Comparison of ENCODE assay signal across 11 cellular contexts in the genomic region with DNA sequence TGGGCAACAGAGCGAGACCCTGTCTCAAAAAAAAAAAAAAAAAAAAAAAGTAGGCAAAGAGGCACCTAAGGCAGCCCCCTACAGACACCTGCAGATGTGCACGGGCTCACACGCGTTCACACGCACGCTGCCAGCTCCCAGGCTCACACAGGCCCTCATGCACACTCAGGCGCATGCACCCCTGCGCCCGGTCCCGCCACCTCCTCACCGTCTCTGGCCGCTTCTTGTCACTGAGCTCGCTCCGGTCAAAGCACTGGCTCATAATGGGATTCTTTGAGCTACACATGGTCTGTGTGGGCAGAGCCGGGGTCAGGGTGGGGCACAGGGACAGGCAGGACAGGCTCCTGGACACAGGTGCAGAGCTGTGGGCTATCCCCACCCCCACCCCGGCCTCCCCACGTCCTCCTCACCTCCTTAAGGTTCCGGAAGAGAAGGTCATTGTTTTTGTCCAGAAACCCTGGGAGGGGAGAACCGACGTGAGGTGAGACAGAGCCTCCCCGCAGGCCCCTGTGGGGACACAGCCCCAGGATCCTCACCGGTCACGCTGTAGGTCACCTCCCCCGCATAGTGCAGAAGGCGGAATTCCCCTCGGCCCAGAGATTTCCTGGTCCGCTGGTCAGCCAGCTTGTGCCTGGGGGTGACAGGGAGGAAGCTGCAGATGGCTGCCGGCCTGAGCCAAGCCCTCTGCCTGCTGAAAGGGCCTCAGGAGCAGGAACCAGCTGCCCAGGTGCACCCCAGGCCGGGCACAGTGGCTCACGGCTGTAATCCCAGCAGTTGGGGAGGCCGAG. TPM values are rescaled to one million over a fixed set of nuclear protein-coding genes. Genes with fewer than 3 reads are reported as not detected.
DNase-seq lines count a peak whose midpoint lies in the region; ATAC-seq, FAIRE-seq and TF ChIP-seq lines count a peak whose summit lies in the region.
"Had no signal": no experiment of that assay in that cellular context is flagged by ENCODE, and none has a peak within 500 bp of the region (broad histone marks: within the 10 kb centered on the region; RNA-seq: fewer than 3 reads in every experiment).

No MANE protein-coding gene starts in this region.

- H3K27me3 ChIP-seq in lung (ENCODE audit: control insufficient read depth, insufficient read depth), result no peaks in the 10 kb centered on the region
- no peaks in the 10 kb centered on the region for H3K27me3 ChIP-seq in body of pancreas
- no peaks in the 10 kb centered on the region for H3K27me3 ChIP-seq in foreskin keratinocyte
- H3K27me3 ChIP-seq in endodermal cell (ENCODE audit: control insufficient read depth, insufficient read depth, low read length, poor library complexity, severe bottlenecking), result no peaks in the 10 kb centered on the region

- H3K9me3 ChIP-seq in lung (ENCODE audit: control insufficient read depth in 2 of 2, insufficient read depth in 1 of 2, low read length in 1 of 2), result no peaks in the 10 kb centered on the region
- H3K9me3 ChIP-seq in body of pancreas, result no peaks in the 10 kb centered on the region
- H3K9me3 ChIP-seq in endodermal cell (ENCODE audit: control insufficient read depth, low read length), result no peaks in the 10 kb centered on the region

- no peak overlapping the region for H3K4me3 Mint-ChIP-seq in endodermal cell

- no peak overlapping the region for H3K27ac Mint-ChIP-seq in endodermal cell

- intact Hi-C loops in body of pancreas (cut with DNase I), result no loop called here

- TF ChIP-seq POLR2A in GM12891 (IDR thresholded peaks at IDR 0.05; ENCODE audit: low read depth, low read length) (peak; percentile 67), body of pancreas (IDR thresholded peaks at IDR 0.05) (no peak)

- H3K4me3 ChIP-seq in lung (no peak overlapping the region), body of pancreas (no peak overlapping the region), endodermal cell (ENCODE audit: low read length) (no peak overlapping the region)

- 80 to 84% methylated on average over 31 of the region's 31 CpGs for WGBS in lung, 2 donors
- 81 to 87% methylated on average over 17 to 30 of the region's 31 CpGs for WGBS in body of pancreas, 2 donors
- WGBS in endodermal cell (ENCODE audit: insufficient coverage in 1 of 2, insufficient read length in 1 of 2), 2 experiments, result 93 to 94% methylated on average over 18 to 31 of the region's 31 CpGs

- H3K9me3 Mint-ChIP-seq in endodermal cell, result no peaks in the 10 kb centered on the region
- H3K9me3 Mint-ChIP-seq: CD8-positive, alpha-beta memory T cell had no signal

- FAIRE-seq in GM12891 (lab: Jason Lieb, UNC), result peak; percentile 93

- no peaks in the 10 kb centered on the region for H3K4me1 Mint-ChIP-seq in endodermal cell

- ATAC-seq in GM21447 (IDR thresholded peaks at IDR 0.05; ENCODE audit: unreplicated experiment) (peak; percentile 75), HG03442 (IDR thresholded peaks at IDR 0.05; ENCODE audit: unreplicated experiment) (peak; percentile 58), lung (ENCODE audit: insufficient read depth, low FRiP score) (peak; percentile 27), body of pancreas (no peak), foreskin keratinocyte (no peak)

- H3K36me3 ChIP-seq in lung (ENCODE audit: control insufficient read depth in 2 of 2, insufficient read depth in 2 of 2, low read length in 2 of 2) (peaks cover 25 to 66% of the 10 kb centered on the region in 2 donors), body of pancreas (replicated peaks in 1 of 2; ENCODE audit: insufficient read depth in 1 of 2, low read depth in 2 of 2) (peaks cover 0 to 44% of the 10 kb centered on the region in 2 donors), endodermal cell (ENCODE audit: control insufficient read depth, insufficient read depth, low read length) (peaks cover 37% of the 10 kb centered on the region)

- H3K9ac ChIP-seq in endodermal cell (ENCODE audit: extremely low read depth, low read length, poor library complexity, severe bottlenecking), result no peak overlapping the region

- TF ChIP-seq CTCF in lung (IDR thresholded peaks at IDR 0.05; ENCODE audit: control extremely low read depth, extremely low read depth), result no peak
- TF ChIP-seq CTCF in body of pancreas (IDR thresholded peaks at IDR 0.05), result no peak
- no peak for TF ChIP-seq CTCF in foreskin keratinocyte (conservative IDR thresholded peaks at IDR 0.05)
- no peak for TF ChIP-seq CTCF in endodermal cell (conservative IDR thresholded peaks at IDR 0.05)

- no peaks in the 10 kb centered on the region for H3K27me3 Mint-ChIP-seq in endodermal cell (ENCODE audit: insufficient read depth)

- DNase-seq in GM12891 (ENCODE audit: insufficient read length, low spot score), result peak; percentile 79
- DNase-seq in lung (ENCODE audit: low spot score), result no peak
- no peak for DNase-seq in body of pancreas
- no peak for DNase-seq in DMS79 treated with DMSO at 0.1 percent for 48 hours (lab: John Stamatoyannopoulos, UW)
- DNase-seq in foreskin keratinocyte, result no peak
- no peak for DNase-seq in endodermal cell
- DNase-seq: NCI-H345; stimulated activated naive CD8-positive, alpha-beta T cell treated with anti-CD3 and anti-CD28 coated beads, Interleukin-15, Interleukin-2, amounts not matched to agents 100 U/mL and 50 U/mL, for 24 hours had no signal

- peaks cover 34% of the 10 kb centered on the region for H3K36me3 Mint-ChIP-seq in endodermal cell (ENCODE audit: low read depth)

- H3K27ac ChIP-seq in lung (ENCODE audit: low read depth in 1 of 2, low read length in 1 of 2), result peak overlapping the region in 1 of 2 donors; percentile 58
- no peak overlapping the region for H3K27ac ChIP-seq in body of pancreas
- no peak overlapping the region for H3K27ac ChIP-seq in foreskin keratinocyte
- H3K27ac ChIP-seq in endodermal cell (ENCODE audit: low read depth, low read length), result no peak overlapping the region

- H3K4me1 ChIP-seq in lung (ENCODE audit: control insufficient read depth in 2 of 2, insufficient read depth in 2 of 2, low read length in 2 of 2) (peaks cover 0 to 6% of the 10 kb centered on the region in 2 donors), body of pancreas (no peaks in the 10 kb centered on the region), foreskin keratinocyte (no peaks in the 10 kb centered on the region), endodermal cell (ENCODE audit: control insufficient read depth, insufficient read depth, low read length) (no peaks in the 10 kb centered on the region)

TF ChIP-seq in GM12891, 5 proteins besides CTCF, POLR2A, EP300 and RAD21:
- TF ChIP-seq TAF1 (IDR thresholded peaks at IDR 0.05; ENCODE audit: low read depth, low read length), result no peak
- peak; percentile 44 for TF ChIP-seq PAX5 (IDR thresholded peaks at IDR 0.05; ENCODE audit: insufficient read depth, low read length, severe bottlenecking)
- peak; percentile 48 for TF ChIP-seq SPI1 (IDR thresholded peaks at IDR 0.05; ENCODE audit: low read depth, low read length)
- peak; percentile 76 for TF ChIP-seq POLR2AphosphoS5 (IDR thresholded peaks at IDR 0.05; ENCODE audit: low read depth, low read length)
- TF ChIP-seq POU2F2 (IDR thresholded peaks at IDR 0.05; ENCODE audit: low read depth, low read length), result no peak

RNA-seq across cellular contexts. Expression of a gene that starts 17.9 kb away (rescaled TPM):
- polyA plus RNA-seq in GM12891 (2012; ENCODE audit: low read depth, missing spikeins), result 50.6 TPM
- total RNA-seq in lung (100 to 1,000 TPM; 101 to 237 TPM), body of pancreas (10 to 100 TPM; 77.3 to 94.6 TPM), foreskin keratinocyte (148 and 162 TPM in 2 replicates), endodermal cell (10 to 100 TPM; 75.5 to 90.0 TPM)
- polyA plus RNA-seq in lung (10 to 100 TPM; 73.4 to 78.5 TPM), foreskin keratinocyte (81.9 and 96.8 TPM in 2 replicates)
- polyA plus RNA-seq in endodermal cell (2013, experiment 1 of 2), result 32.2 TPM
- 32.5 TPM for polyA plus RNA-seq in endodermal cell (2013, experiment 2 of 2)

RNA-seq across cellular contexts. Expression of a gene that starts 18.6 kb away (rescaled TPM):
- 4.2 TPM for polyA plus RNA-seq in GM12891 (2012; ENCODE audit: low read depth, missing spikeins)
- 10 to 100 TPM; 62.4 to 67.5 TPM for total RNA-seq in lung
- 10 to 100 TPM; 29.3 to 36.6 TPM for polyA plus RNA-seq in lung
- total RNA-seq in body of pancreas, result 10 to 100 TPM; 27.7 to 35.5 TPM
- total RNA-seq in foreskin keratinocyte, result 79.2 and 79.3 TPM in 2 replicates
- 28.6 and 34.9 TPM in 2 replicates for polyA plus RNA-seq in foreskin keratinocyte
- 10 to 100 TPM; 50.5 to 52.3 TPM for total RNA-seq in endodermal cell
- polyA plus RNA-seq in endodermal cell (2013, experiment 1 of 2), result 44.9 TPM
- 43.6 TPM for polyA plus RNA-seq in endodermal cell (2013, experiment 2 of 2)

RNA-seq across cellular contexts. Expression of a gene that starts 41.8 kb away (rescaled TPM):
- 14.0 TPM for polyA plus RNA-seq in GM12891 (2012; ENCODE audit: low read depth, missing spikeins)
- total RNA-seq in lung, result 10 to 100 TPM; 46.5 to 76.7 TPM
- 10 to 100 TPM; 33.6 to 35.5 TPM for polyA plus RNA-seq in lung
- total RNA-seq in body of pancreas, result 10 to 100 TPM; 26.4 to 34.2 TPM
- 15.5 and 17.4 TPM in 2 replicates for total RNA-seq in foreskin keratinocyte
- polyA plus RNA-seq in foreskin keratinocyte, result 15.0 and 16.6 TPM in 2 replicates
- 10 to 100 TPM; 22.2 to 30.0 TPM for total RNA-seq in endodermal cell
- 21.5 TPM for polyA plus RNA-seq in endodermal cell (2013, experiment 1 of 2)
- 19.5 TPM for polyA plus RNA-seq in endodermal cell (2013, experiment 2 of 2)

Comparison
In these comparisons a context has a peak if more than half of its experiments do, and no peak if none do; other contexts are left out.
1. ATAC-seq: peak in GM21447 (single experiment), HG03442 (single experiment) and lung (single experiment); none in body of pancreas (single experiment) and foreskin keratinocyte (single experiment).